Comparison of ENCODE assay signal across 25 cellular contexts in the genomic region with DNA sequence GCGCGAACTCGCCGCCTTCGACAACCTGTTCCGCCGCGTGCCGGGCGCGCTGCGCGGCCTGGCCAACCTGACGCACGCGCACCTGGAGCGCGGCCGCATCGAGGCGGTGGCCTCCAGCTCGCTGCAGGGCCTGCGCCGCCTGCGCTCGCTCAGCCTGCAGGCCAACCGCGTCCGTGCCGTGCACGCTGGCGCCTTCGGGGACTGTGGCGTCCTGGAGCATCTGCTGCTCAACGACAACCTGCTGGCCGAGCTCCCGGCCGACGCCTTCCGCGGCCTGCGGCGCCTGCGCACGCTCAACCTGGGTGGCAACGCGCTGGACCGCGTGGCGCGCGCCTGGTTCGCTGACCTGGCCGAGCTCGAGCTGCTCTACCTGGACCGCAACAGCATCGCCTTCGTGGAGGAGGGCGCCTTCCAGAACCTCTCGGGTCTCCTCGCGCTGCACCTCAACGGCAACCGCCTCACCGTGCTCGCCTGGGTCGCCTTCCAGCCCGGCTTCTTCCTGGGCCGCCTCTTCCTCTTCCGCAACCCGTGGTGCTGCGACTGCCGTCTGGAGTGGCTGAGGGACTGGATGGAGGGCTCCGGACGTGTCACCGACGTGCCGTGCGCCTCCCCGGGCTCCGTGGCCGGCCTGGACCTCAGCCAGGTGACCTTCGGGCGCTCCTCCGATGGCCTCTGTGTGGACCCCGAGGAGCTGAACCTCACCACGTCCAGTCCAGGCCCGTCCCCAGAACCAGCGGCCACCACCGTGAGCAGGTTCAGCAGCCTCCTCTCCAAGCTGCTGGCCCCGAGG. TPM values are rescaled to one million over a fixed set of nuclear protein-coding genes. Genes with fewer than 3 reads are reported as not detected.
DNase-seq lines count a peak whose midpoint lies in the region; ATAC-seq and TF ChIP-seq lines count a peak whose summit lies in the region.
"Had no signal": no experiment of that assay in that cellular context is flagged by ENCODE, and none has a peak within 500 bp of the region (broad histone marks: within the 10 kb centered on the region; RNA-seq: fewer than 3 reads in every experiment).

No MANE protein-coding gene starts in this region.

- H3K27me3 ChIP-seq in HUES64 (ENCODE audit: insufficient read depth, low read length) (no peaks in the 10 kb centered on the region), endodermal cell (ENCODE audit: control insufficient read depth, insufficient read depth, low read length, poor library complexity, severe bottlenecking) (no peaks in the 10 kb centered on the region), mesenchymal stem cell (ENCODE audit: control insufficient read depth in 1 of 2, insufficient read depth in 1 of 2, low read length in 2 of 2) (peaks cover 0 to 2% of the 10 kb centered on the region in 2 experiments)
- H3K27me3 ChIP-seq: SJSA1 had no signal

- DNase-seq in endodermal cell (no peak), mesenchymal stem cell (no peak), LoVo (ENCODE audit: low spot score) (no peak), GOT3 (lab: John Stamatoyannopoulos, UW) (no peak)
- DNase-seq in stimulated activated CD4-positive, alpha-beta T cell treated with anti-CD3 and anti-CD28 coated beads, Interleukin-2, amount 100 ng/mL, for 24 hours, result no peak
- DNase-seq: CD4-positive, CD25-positive, alpha-beta regulatory T cell; COR-L47; DMS 273 treated with DMSO at 0.1 percent for 48 hours; DND-41; HCEC 1CT; IMR-90; NCI-H1105; NCI-H2029 treated with DMSO at 0.1 percent for 48 hours; NCI-H226; NCI-H510A treated with DMSO at 0.1 percent for 48 hours; NCI-H82 had no signal

- H3K18ac ChIP-seq in mesenchymal stem cell (ENCODE audit: low read depth in 1 of 2, low read length in 2 of 2), result no peak overlapping the region

- peaks cover 1% of the 10 kb centered on the region for H3K36me3 Mint-ChIP-seq in endodermal cell (ENCODE audit: low read depth)
- H3K36me3 Mint-ChIP-seq: CD4-positive, CD25-positive, alpha-beta regulatory T cell had no signal

- H2BK12ac ChIP-seq in mesenchymal stem cell (ENCODE audit: low read length in 2 of 2), result no peak overlapping the region

- no peak overlapping the region for H2BK5ac ChIP-seq in mesenchymal stem cell (ENCODE audit: low read depth, low read length, poor library complexity, severe bottlenecking)

- no peak overlapping the region for H2AFZ ChIP-seq in mesenchymal stem cell (ENCODE audit: low read depth, low read length)

- H3K4me3 ChIP-seq in HUES64 (ENCODE audit: low read length) (no peak overlapping the region), endodermal cell (ENCODE audit: low read length) (no peak overlapping the region), mesenchymal stem cell (ENCODE audit: insufficient read depth in 1 of 2, low read depth in 1 of 2, low read length in 2 of 2) (no peak overlapping the region)
- H3K4me3 ChIP-seq: GM12878, SJSA1 had no signal

- 95% methylated on average over 91 of the region's 91 CpGs for WGBS in HUES64
- WGBS in endodermal cell (ENCODE audit: insufficient coverage in 1 of 2, insufficient read length in 1 of 2), 2 experiments, result 96% methylated on average over 17 to 87 of the region's 91 CpGs
- 99% methylated on average over 55 of the region's 91 CpGs for WGBS in mesenchymal stem cell

- H3K27ac ChIP-seq in HUES64 (ENCODE audit: low read depth, low read length), result peak overlapping the region; percentile 95
- H3K27ac ChIP-seq in endodermal cell (ENCODE audit: low read depth, low read length), result peak overlapping the region; percentile 98
- H3K27ac ChIP-seq in mesenchymal stem cell (ENCODE audit: low read length, poor library complexity, severe bottlenecking), result no peak overlapping the region
- H3K27ac ChIP-seq: HL-60, KMS-11, SJSA1 had no signal

- H3K27ac Mint-ChIP-seq in endodermal cell, result no peak overlapping the region
- H3K27ac Mint-ChIP-seq: CD4-positive, CD25-positive, alpha-beta regulatory T cell had no signal

- no peak overlapping the region for H4K8ac ChIP-seq in mesenchymal stem cell (ENCODE audit: low read length)

- no peak overlapping the region for H3K4ac ChIP-seq in mesenchymal stem cell (ENCODE audit: low read depth in 1 of 2, low read length in 2 of 2)

- no peak for ATAC-seq in GM19324 (IDR thresholded peaks at IDR 0.05; ENCODE audit: low FRiP score, unreplicated experiment)
- ATAC-seq: GM12878, Right ventricle myocardium inferior had no signal

- H3K4me1 ChIP-seq in HUES64 (ENCODE audit: insufficient read depth, low read length) (peaks cover 20% of the 10 kb centered on the region), endodermal cell (ENCODE audit: control insufficient read depth, insufficient read depth, low read length) (no peaks in the 10 kb centered on the region), mesenchymal stem cell (ENCODE audit: control insufficient read depth, insufficient read depth, low read depth, low read length) (peaks cover 22% of the 10 kb centered on the region)

- peak overlapping the region; percentile 59 for H2AK5ac ChIP-seq in mesenchymal stem cell (ENCODE audit: low read length, severe bottlenecking)

- H3K4me3 Mint-ChIP-seq in endodermal cell, result no peak overlapping the region
- H3K4me3 Mint-ChIP-seq: CD4-positive, CD25-positive, alpha-beta regulatory T cell had no signal

- peaks cover 3% of the 10 kb centered on the region for H3K4me1 Mint-ChIP-seq in endodermal cell

- H3K27me3 Mint-ChIP-seq in endodermal cell (ENCODE audit: insufficient read depth), result no peaks in the 10 kb centered on the region
- H3K27me3 Mint-ChIP-seq: CD4-positive, CD25-positive, alpha-beta regulatory T cell had no signal

- TF ChIP-seq CTCF in endodermal cell (conservative IDR thresholded peaks at IDR 0.05), result no peak

- no peak overlapping the region for H3K14ac ChIP-seq in mesenchymal stem cell (ENCODE audit: low read length in 2 of 2)

- peaks cover 34% of the 10 kb centered on the region for H3K9me3 Mint-ChIP-seq in endodermal cell

- H3K9ac ChIP-seq in HUES64 (ENCODE audit: low read depth, low read length) (peak overlapping the region; percentile 78), endodermal cell (ENCODE audit: extremely low read depth, low read length, poor library complexity, severe bottlenecking) (no peak overlapping the region), mesenchymal stem cell (ENCODE audit: low read length) (no peak overlapping the region)
- H3K9ac ChIP-seq: KMS-11 had no signal

- no peaks in the 10 kb centered on the region for H3K79me1 ChIP-seq in mesenchymal stem cell (replicated peaks; ENCODE audit: low read length, poor library complexity, severe bottlenecking)

- no peak overlapping the region for H2BK15ac ChIP-seq in mesenchymal stem cell (ENCODE audit: low read depth, poor library complexity, severe bottlenecking)

- H3K9me3 ChIP-seq in HUES64 (ENCODE audit: insufficient read depth, low read depth, low read length) (no peaks in the 10 kb centered on the region), endodermal cell (ENCODE audit: control insufficient read depth, low read length) (no peaks in the 10 kb centered on the region), mesenchymal stem cell (ENCODE audit: control insufficient read depth, low read length) (no peaks in the 10 kb centered on the region)
- H3K9me3 ChIP-seq: SJSA1 had no signal

- H3K4me2 ChIP-seq in mesenchymal stem cell (ENCODE audit: low read length, poor library complexity, severe bottlenecking), result no peak overlapping the region
- H3K4me2 ChIP-seq: KMS-11 had no signal

- no peak overlapping the region for H2BK120ac ChIP-seq in mesenchymal stem cell (ENCODE audit: low read depth, low read length)

- H4K91ac ChIP-seq in mesenchymal stem cell (ENCODE audit: low read length), result peak overlapping the region; percentile 68

- H3K23ac ChIP-seq in mesenchymal stem cell (ENCODE audit: low read length in 2 of 2), result no peak overlapping the region

- H3K36me3 ChIP-seq in HUES64 (ENCODE audit: insufficient read depth, low read length) (no peaks in the 10 kb centered on the region), endodermal cell (ENCODE audit: control insufficient read depth, insufficient read depth, low read length) (no peaks in the 10 kb centered on the region), mesenchymal stem cell (ENCODE audit: control insufficient read depth in 1 of 2, insufficient read depth in 2 of 2, low read depth in 1 of 2, low read length in 2 of 2) (no peaks in the 10 kb centered on the region)
- H3K36me3 ChIP-seq: SJSA1 had no signal

RNA-seq across cellular contexts. Expression of a gene that starts 27.0 kb away (rescaled TPM):
- not detected for polyA plus RNA-seq in HUES64 (2013, experiment 1 of 2)
- polyA plus RNA-seq in HUES64 (2013, experiment 2 of 2), result not detected
- not detected for total RNA-seq in endodermal cell
- polyA plus RNA-seq in endodermal cell (2013, experiment 1 of 2), result not detected
- polyA plus RNA-seq in endodermal cell (2013, experiment 2 of 2), result not detected
- polyA plus RNA-seq in mesenchymal stem cell (2013, experiment 1 of 2), result not detected
- polyA plus RNA-seq in mesenchymal stem cell (2013, experiment 2 of 2), result not detected
- total RNA-seq: GM12878, HT-29, IMR-90, Right ventricle myocardium inferior, SJSA1 had no signal
- polyA plus RNA-seq: BJ; CD4-positive, CD25-positive, alpha-beta regulatory T cell; IMR-90 had no signal
